In genomic region chr2:70750320-70750719, GRCh38 we compare ENCODE assay signal across 1 cellular context.
TF ChIP-seq lines count a peak whose summit lies in the region.

No MANE protein-coding gene starts in this region.

TF ChIP-seq in H1, 55 proteins besides CTCF, POLR2A, EP300 and RAD21:
- TF ChIP-seq TEAD4 (IDR thresholded peaks at IDR 0.05; ENCODE audit: low read depth, low read length) (peak; percentile 55; the same call in 1 of the 2 replicates), ATF3 (IDR thresholded peaks at IDR 0.05; ENCODE audit: insufficient read depth, low read depth, low read length) (no peak)
